ENCODE assay signal across 15 cellular contexts in genomic region chr19:4278460-4278901, GRCh38. TPM values are rescaled to one million over a fixed set of nuclear protein-coding genes. Genes with fewer than 3 reads are reported as not detected.
DNase-seq lines count a peak whose midpoint lies in the region; ATAC-seq lines count a peak whose summit lies in the region.
"Had no signal": no experiment of that assay in that cellular context is flagged by ENCODE, and none has a peak within 500 bp of the region (broad histone marks: within the 10 kb centered on the region; RNA-seq: fewer than 3 reads in every experiment).

No MANE protein-coding gene starts in this region.

- no peaks in the 10 kb centered on the region for H3K9me3 Mint-ChIP-seq in activated naive CD8-positive, alpha-beta T cell (ENCODE audit: low read depth)
- no peaks in the 10 kb centered on the region for H3K9me3 Mint-ChIP-seq in activated naive CD8-positive, alpha-beta T cell treated with anti-CD3 and anti-CD28 coated beads, Interleukin-2, amount 50 U/mL, for 24 hours

- H3K4me1 Mint-ChIP-seq in activated naive CD8-positive, alpha-beta T cell (ENCODE audit: low read depth): peaks cover 7% of the 10 kb centered on the region
- peaks cover 5% of the 10 kb centered on the region for H3K4me1 Mint-ChIP-seq in activated naive CD8-positive, alpha-beta T cell treated with anti-CD3 and anti-CD28 coated beads, Interleukin-2, amount 50 U/mL, for 24 hours

- peak overlapping the region; percentile 26 for H3K4me2 ChIP-seq in skeletal muscle satellite cell (ENCODE audit: low read length)
- H3K4me2 ChIP-seq: KMS-11 had no signal

- H3K4me3 ChIP-seq in NT2/D1 (ENCODE audit: insufficient read length, low read depth) (peak overlapping the region; percentile 33), iPS-18c (ENCODE audit: insufficient read depth, low read depth, low read length) (peak overlapping the region; percentile 49), skeletal muscle satellite cell (ENCODE audit: low read length) (peak overlapping the region; percentile 16)
- H3K4me3 ChIP-seq: left lung, SK-N-MC had no signal

- no peak for DNase-seq in activated naive CD8-positive, alpha-beta T cell treated with anti-CD3 and anti-CD28 coated beads, Interleukin-2, amount 50 U/mL, for 24 hours
- DNase-seq in NT2/D1 (ENCODE audit: low read depth, low spot score): no peak
- no peak for DNase-seq in stimulated activated CD4-positive, alpha-beta T cell treated with anti-CD3 and anti-CD28 coated beads, Interleukin-1b, Interleukin-23, amount 100 ng/mL, for 48 hours
- no peak for DNase-seq in activated CD8-positive, alpha-beta memory T cell treated with anti-CD3 and anti-CD28 coated beads for 24 hours
- DNase-seq: activated CD4-positive, alpha-beta T cell treated with anti-CD3 and anti-CD28 coated beads for 36 hours; activated effector memory CD4-positive, alpha-beta T cell treated with anti-CD3 and anti-CD28 coated beads, Interleukin-2, amount 50 U/mL, for 16 hours; left lung; NCI-H446 treated with DMSO at 0.1 percent for 48 hours had no signal

- peaks cover 3% of the 10 kb centered on the region for H3K27me3 Mint-ChIP-seq in activated naive CD8-positive, alpha-beta T cell
- peaks cover 25% of the 10 kb centered on the region for H3K27me3 Mint-ChIP-seq in activated naive CD8-positive, alpha-beta T cell treated with anti-CD3 and anti-CD28 coated beads, Interleukin-2, amount 50 U/mL, for 24 hours

- H3K27ac Mint-ChIP-seq in activated naive CD8-positive, alpha-beta T cell: no peak overlapping the region
- H3K27ac Mint-ChIP-seq in activated naive CD8-positive, alpha-beta T cell treated with anti-CD3 and anti-CD28 coated beads, Interleukin-2, amount 50 U/mL, for 24 hours: no peak overlapping the region
- H3K27ac Mint-ChIP-seq: activated CD4-positive, alpha-beta T cell treated with anti-CD3 and anti-CD28 coated beads for 36 hours had no signal

- peak overlapping the region; percentile 61 for H3K9ac ChIP-seq in NT2/D1 (ENCODE audit: insufficient read length, low read depth)
- no peak overlapping the region for H3K9ac ChIP-seq in skeletal muscle satellite cell (ENCODE audit: low read depth, low read length)
- H3K9ac ChIP-seq: KMS-11 had no signal

- peak overlapping the region; percentile 68 for H3K4me3 Mint-ChIP-seq in activated naive CD8-positive, alpha-beta T cell
- H3K4me3 Mint-ChIP-seq in activated naive CD8-positive, alpha-beta T cell treated with anti-CD3 and anti-CD28 coated beads, Interleukin-2, amount 50 U/mL, for 24 hours: no peak overlapping the region
- H3K4me3 Mint-ChIP-seq: activated CD4-positive, alpha-beta T cell treated with anti-CD3 and anti-CD28 coated beads for 36 hours had no signal

- H3K36me3 Mint-ChIP-seq in activated naive CD8-positive, alpha-beta T cell: no peaks in the 10 kb centered on the region
- H3K36me3 Mint-ChIP-seq in activated naive CD8-positive, alpha-beta T cell treated with anti-CD3 and anti-CD28 coated beads, Interleukin-2, amount 50 U/mL, for 24 hours (ENCODE audit: low read depth): no peaks in the 10 kb centered on the region

- no peaks in the 10 kb centered on the region for H3K9me3 ChIP-seq in NT2/D1 (ENCODE audit: insufficient read depth, low read length)
- H3K9me3 ChIP-seq in iPS-18c (ENCODE audit: control insufficient read depth, insufficient read depth, low read length): no peaks in the 10 kb centered on the region
- no peaks in the 10 kb centered on the region for H3K9me3 ChIP-seq in skeletal muscle satellite cell (replicated peaks; ENCODE audit: low read length)
- H3K9me3 ChIP-seq: left lung, tibial nerve had no signal

- peaks cover 3% of the 10 kb centered on the region for H3K36me3 ChIP-seq in NT2/D1 (ENCODE audit: insufficient read depth, insufficient read length, low read length)
- no peaks in the 10 kb centered on the region for H3K36me3 ChIP-seq in skeletal muscle satellite cell (ENCODE audit: insufficient read depth, low read length)
- H3K36me3 ChIP-seq: left lung, tibial nerve had no signal

- peaks cover 42% of the 10 kb centered on the region for H3K27me3 ChIP-seq in NT2/D1 (ENCODE audit: insufficient read depth, insufficient read length)
- peaks cover 14% of the 10 kb centered on the region for H3K27me3 ChIP-seq in skeletal muscle satellite cell (ENCODE audit: control insufficient read depth, insufficient read depth, low read length)

- ATAC-seq in activated naive CD8-positive, alpha-beta T cell treated with anti-CD3 and anti-CD28 coated beads, Interleukin-2, amount 50 U/mL, for 24 hours: no peak
- no peak for ATAC-seq in GM18873 (IDR thresholded peaks at IDR 0.05; ENCODE audit: low FRiP score, unreplicated experiment)
- ATAC-seq: activated CD4-positive, alpha-beta T cell treated with anti-CD3 and anti-CD28 coated beads for 36 hours; left lung had no signal

- peaks cover 9% of the 10 kb centered on the region for H3K4me1 ChIP-seq in NT2/D1 (ENCODE audit: insufficient read depth, insufficient read length)
- no peaks in the 10 kb centered on the region for H3K4me1 ChIP-seq in skeletal muscle satellite cell (ENCODE audit: control insufficient read depth, insufficient read depth, low read length)

RNA-seq across cellular contexts. Expression of gene SHD, which starts 0.6 kb away (rescaled TPM):
- 1.0 and 4.6 TPM in 2 replicates for total RNA-seq in skeletal muscle satellite cell (2012; rRNA removed)
- total RNA-seq: activated CD4-positive, alpha-beta T cell treated with anti-CD3 and anti-CD28 coated beads for 36 hours; left lung; tibial nerve had no signal

RNA-seq across cellular contexts. Expression of gene TMIGD2, which starts 23.7 kb away (rescaled TPM):
- not detected in 2 replicates for total RNA-seq in skeletal muscle satellite cell (2012; rRNA removed)

RNA-seq across cellular contexts. Expression of gene FSD1, which starts 25.9 kb away (rescaled TPM):
- total RNA-seq in skeletal muscle satellite cell (2012; rRNA removed): 4.1 and 4.2 TPM in 2 replicates

RNA-seq across cellular contexts. Expression of gene YJU2, which starts 31.6 kb away (rescaled TPM):
- total RNA-seq in skeletal muscle satellite cell (2012; rRNA removed): 13.8 and 15.7 TPM in 2 replicates

RNA-seq across cellular contexts. Expression of gene EBI3, which starts 49.2 kb away (rescaled TPM):
- total RNA-seq in skeletal muscle satellite cell (2012; rRNA removed): not detected in 2 replicates
